In genomic region chr6:43494766-43495165, GRCh38 we compare ENCODE assay signal across 15 cellular contexts. TPM values are rescaled to one million over a fixed set of nuclear protein-coding genes. Genes with fewer than 3 reads are reported as not detected.
A peak's percentile ranks its signal among the peaks of the same experiment; 100 is the strongest.
DNase-seq lines count a peak whose midpoint lies in the region; ATAC-seq, FAIRE-seq and TF ChIP-seq lines count a peak whose summit lies in the region.
"Had no signal": no experiment of that assay in that cellular context is flagged by ENCODE, and none has a peak within 500 bp of the region (broad histone marks: within the 10 kb centered on the region; RNA-seq: fewer than 3 reads in every experiment).

No MANE protein-coding gene starts in this region.

- H3K27ac ChIP-seq in CD8-positive, alpha-beta memory T cell (ENCODE audit: low read depth, low read length) = peak overlapping the region; percentile 16
- H3K27ac ChIP-seq in GM23338 (ENCODE audit: low read depth) = no peak overlapping the region
- H3K27ac ChIP-seq in small intestine (ENCODE audit: low read depth in 1 of 2, low read length in 1 of 2) = no peak overlapping the region
- H3K27ac ChIP-seq: testis had no signal

- H3K4me1 ChIP-seq in CD8-positive, alpha-beta memory T cell (ENCODE audit: insufficient read depth, low read length) = peaks cover 22% of the 10 kb centered on the region
- peaks cover 16% of the 10 kb centered on the region for H3K4me1 ChIP-seq in GM23338 (ENCODE audit: insufficient read depth)
- peaks cover 13 to 27% of the 10 kb centered on the region in 2 donors for H3K4me1 ChIP-seq in small intestine (ENCODE audit: control insufficient read depth in 2 of 2, insufficient read depth in 1 of 2, low read depth in 1 of 2, low read length in 1 of 2)

- POLR2A ChIA-PET in CD8-positive, alpha-beta memory T cell (lab: Charles Lee) = interaction anchor here (0.8 to 1.9 kb wide), 2 partner anchors 15 to 17 kb away, joined by 6 to 14 read pairs; partner anchors contain the start of genes LRRC73 and TJAP1
- POLR2A ChIA-PET in naive thymus-derived CD8-positive, alpha-beta T cell (lab: Charles Lee) = interaction anchor here (1.7 kb wide), 1 partner anchor 17 kb away, joined by 6 read pairs; the partner anchor contains the start of gene TJAP1

- no peak for ATAC-seq in activated T-helper 17 cell treated with anti-CD3 and anti-CD28 coated beads, Interleukin-2, amount 50 U/mL, for 72 hours (replicated peaks)
- no peak for ATAC-seq in naive thymus-derived CD8-positive, alpha-beta T cell
- ATAC-seq in GM21528 (IDR thresholded peaks at IDR 0.05; ENCODE audit: low FRiP score, unreplicated experiment) (no peak), GM23338 (no peak)

- H2AFZ ChIP-seq in GM23338 = no peak overlapping the region
- H2AFZ ChIP-seq: PC-9 had no signal

- peaks cover 8% of the 10 kb centered on the region for H4K20me1 ChIP-seq in GM23338 (replicated peaks; ENCODE audit: insufficient read depth)

- FAIRE-seq in small intestine (lab: Jason Lieb, UNC) = no peak
- FAIRE-seq: HTR-8/SVneo had no signal

- no peaks in the 10 kb centered on the region for H3F3A ChIP-seq in GM23338 (replicated peaks; ENCODE audit: low read depth)

- no peaks in the 10 kb centered on the region for H3K9me2 ChIP-seq in GM23338 (ENCODE audit: insufficient read depth)

- peak overlapping the region in 1 of 7 donors; percentile 72 for H3K4me3 Mint-ChIP-seq in CD8-positive, alpha-beta memory T cell
- no peak overlapping the region for H3K4me3 Mint-ChIP-seq in activated T-helper 17 cell treated with anti-CD3 and anti-CD28 coated beads, Interleukin-2, amount 50 U/mL, for 72 hours
- H3K4me3 Mint-ChIP-seq in naive thymus-derived CD8-positive, alpha-beta T cell = peak overlapping the region in 2 of 10 donors; percentile 30
- H3K4me3 Mint-ChIP-seq in GM23338 = no peak overlapping the region

- DNase-seq in CD8-positive, alpha-beta memory T cell = no peak
- no peak for DNase-seq in naive thymus-derived CD8-positive, alpha-beta T cell
- DNase-seq in GM23338 (ENCODE audit: low spot score) (no peak), small intestine (no peak)
- DNase-seq: activated gamma-delta T cell; effector CD8-positive, alpha-beta T cell; glutamatergic neuron; NCI-H1436 treated with DMSO at 0.1 percent for 48 hours; stimulated activated CD8-positive, alpha-beta memory T cell treated with anti-CD3 and anti-CD28 coated beads, Interleukin-4, amount 100 ng/mL, for 48 hours; testis had no signal

- WGBS in small intestine, 3 donors = 91 to 94% (median 93%) methylated on average over 4 of the region's 4 CpGs

- no peaks in the 10 kb centered on the region for H3K9me3 Mint-ChIP-seq in CD8-positive, alpha-beta memory T cell
- H3K9me3 Mint-ChIP-seq in activated T-helper 17 cell treated with anti-CD3 and anti-CD28 coated beads, Interleukin-2, amount 50 U/mL, for 72 hours = no peaks in the 10 kb centered on the region
- no peaks in the 10 kb centered on the region for H3K9me3 Mint-ChIP-seq in naive thymus-derived CD8-positive, alpha-beta T cell
- no peaks in the 10 kb centered on the region for H3K9me3 Mint-ChIP-seq in GM23338
- H3K9me3 Mint-ChIP-seq: T-helper 2 cell treated with Interferon-gamma antibody and Interleukin-4, amounts not matched to agents 5 μg/mL and 100 μg/mL, for 36 hours had no signal

- H3K36me3 ChIP-seq in CD8-positive, alpha-beta memory T cell (ENCODE audit: insufficient read depth, low read length) = peaks cover 15% of the 10 kb centered on the region
- H3K36me3 ChIP-seq in GM23338 (ENCODE audit: insufficient read depth) = peaks cover 2% of the 10 kb centered on the region; the same call in 1 of the 2 replicates
- H3K36me3 ChIP-seq in small intestine (ENCODE audit: control insufficient read depth in 2 of 2, insufficient read depth in 2 of 2, low read length in 2 of 2) = peaks cover 0 to 4% of the 10 kb centered on the region in 2 donors

- no peak for TF ChIP-seq CTCF in GM23338 (conservative IDR thresholded peaks at IDR 0.05; ENCODE audit: low read depth in 2 of 2)

- no peaks in the 10 kb centered on the region for H3K27me3 ChIP-seq in CD8-positive, alpha-beta memory T cell (ENCODE audit: insufficient read depth, low read length, poor library complexity, severe bottlenecking)
- no peaks in the 10 kb centered on the region for H3K27me3 ChIP-seq in GM23338 (ENCODE audit: insufficient read depth)
- no peaks in the 10 kb centered on the region for H3K27me3 ChIP-seq in small intestine (ENCODE audit: control insufficient read depth in 2 of 2, insufficient read depth in 2 of 2, low read length in 2 of 2)
- H3K27me3 ChIP-seq: testis had no signal

- CTCF ChIA-PET in CD8-positive, alpha-beta memory T cell (lab: Charles Lee) = interaction anchor here (0.7 to 10.1 kb wide), 7 partner anchors 8 to 89 kb away, joined by 3 to 93 read pairs (median 9); partner anchors contain the start of genes DLK2 and TJAP1

- no peaks in the 10 kb centered on the region for H3K27me3 Mint-ChIP-seq in CD8-positive, alpha-beta memory T cell
- no peaks in the 10 kb centered on the region for H3K27me3 Mint-ChIP-seq in activated T-helper 17 cell treated with anti-CD3 and anti-CD28 coated beads, Interleukin-2, amount 50 U/mL, for 72 hours
- no peaks in the 10 kb centered on the region for H3K27me3 Mint-ChIP-seq in naive thymus-derived CD8-positive, alpha-beta T cell
- H3K27me3 Mint-ChIP-seq in GM23338 (ENCODE audit: insufficient read depth, low read depth, poor library complexity) = peaks cover 6% of the 10 kb centered on the region

- peak overlapping the region in 7 of 8 donors; percentile 58 to 92 (median 87) for H3K27ac Mint-ChIP-seq in CD8-positive, alpha-beta memory T cell
- peak overlapping the region; percentile 87 for H3K27ac Mint-ChIP-seq in activated T-helper 17 cell treated with anti-CD3 and anti-CD28 coated beads, Interleukin-2, amount 50 U/mL, for 72 hours
- H3K27ac Mint-ChIP-seq in naive thymus-derived CD8-positive, alpha-beta T cell = peak overlapping the region in 7 of 10 donors; percentile 80 to 91 (median 84)
- H3K27ac Mint-ChIP-seq in GM23338 = no peak overlapping the region

- no peak overlapping the region for H3K4me3 ChIP-seq in CD8-positive, alpha-beta memory T cell (ENCODE audit: low read length)
- H3K4me3 ChIP-seq in GM23338 (no peak overlapping the region), small intestine (ENCODE audit: low read depth in 1 of 2, low read length in 2 of 2) (no peak overlapping the region)
- H3K4me3 ChIP-seq: PC-9, testis had no signal

- no peaks in the 10 kb centered on the region for H3K9me3 ChIP-seq in CD8-positive, alpha-beta memory T cell (ENCODE audit: low read length)
- no peaks in the 10 kb centered on the region for H3K9me3 ChIP-seq in small intestine (ENCODE audit: control insufficient read depth, low read depth)
- H3K9me3 ChIP-seq: testis had no signal

- H3K4me2 ChIP-seq in GM23338 = no peak overlapping the region

- peaks cover 0 to 40% (median 3%) of the 10 kb centered on the region in 3 donors for H3K36me3 Mint-ChIP-seq in CD8-positive, alpha-beta memory T cell
- peaks cover 22% of the 10 kb centered on the region for H3K36me3 Mint-ChIP-seq in activated T-helper 17 cell treated with anti-CD3 and anti-CD28 coated beads, Interleukin-2, amount 50 U/mL, for 72 hours (ENCODE audit: low read depth)
- H3K36me3 Mint-ChIP-seq in naive thymus-derived CD8-positive, alpha-beta T cell = peaks cover 0 to 22% (median 0%) of the 10 kb centered on the region in 3 donors
- peaks cover 19% of the 10 kb centered on the region for H3K36me3 Mint-ChIP-seq in GM23338 (ENCODE audit: low read depth)

- H3K79me2 ChIP-seq in GM23338 (replicated peaks; ENCODE audit: insufficient read depth) = peaks cover 31% of the 10 kb centered on the region

- peaks cover 26 to 48% (median 31%) of the 10 kb centered on the region in 3 donors for H3K4me1 Mint-ChIP-seq in CD8-positive, alpha-beta memory T cell
- peaks cover 16% of the 10 kb centered on the region for H3K4me1 Mint-ChIP-seq in activated T-helper 17 cell treated with anti-CD3 and anti-CD28 coated beads, Interleukin-2, amount 50 U/mL, for 72 hours
- H3K4me1 Mint-ChIP-seq in naive thymus-derived CD8-positive, alpha-beta T cell = peaks cover 21 to 42% (median 30%) of the 10 kb centered on the region in 4 donors
- peaks cover 34% of the 10 kb centered on the region for H3K4me1 Mint-ChIP-seq in GM23338

RNA-seq across cellular contexts. Expression of gene LRRC73, which starts 15.4 kb away (rescaled TPM):
- total RNA-seq in CD8-positive, alpha-beta memory T cell = under 1 TPM; 0.11 to 0.13 TPM
- not detected for polyA plus RNA-seq in CD8-positive, alpha-beta memory T cell
- total RNA-seq in activated T-helper 17 cell treated with anti-CD3 and anti-CD28 coated beads, Interleukin-2, amount 50 U/mL, for 72 hours = under 1 TPM; 0.26 to 0.35 TPM
- under 1 TPM; 0.41 to 0.49 TPM for total RNA-seq in naive thymus-derived CD8-positive, alpha-beta T cell
- polyA plus RNA-seq in naive thymus-derived CD8-positive, alpha-beta T cell = not detected
- total RNA-seq in GM23338 (2014; rRNA removed; shearing (Covaris generic)) = 0.08 and 0.59 TPM in 2 replicates
- polyA plus RNA-seq in GM23338 (2016; fragmentation: Nextera tagmentation; extraction: Ambion mirVana) = 0.26 TPM in 1 of 2 replicates, not detected in the other
- polyA plus RNA-seq in small intestine = under 1 TPM; 0.22 to 0.54 (median 0.51) TPM

RNA-seq across cellular contexts. Expression of gene TJAP1, which starts 17.4 kb away (rescaled TPM):
- 10 to 100 TPM; 48.8 to 49.1 TPM for total RNA-seq in CD8-positive, alpha-beta memory T cell
- 11.8 TPM for polyA plus RNA-seq in CD8-positive, alpha-beta memory T cell
- 10 to 100 TPM; 37.8 to 38.4 TPM for total RNA-seq in activated T-helper 17 cell treated with anti-CD3 and anti-CD28 coated beads, Interleukin-2, amount 50 U/mL, for 72 hours
- 10 to 100 TPM; 47.7 to 54.7 TPM for total RNA-seq in naive thymus-derived CD8-positive, alpha-beta T cell
- polyA plus RNA-seq in naive thymus-derived CD8-positive, alpha-beta T cell = 10 to 100 TPM in 1 of 3 donors, 1 to 10 TPM in 2; 5.1 to 12.1 (median 8.4) TPM
- 33.3 and 34.3 TPM in 2 replicates for total RNA-seq in GM23338 (2014; rRNA removed; shearing (Covaris generic))
- polyA plus RNA-seq in GM23338 (2016; fragmentation: Nextera tagmentation; extraction: Ambion mirVana) (16.9 and 17.6 TPM in 2 replicates), small intestine (10 to 100 TPM; 17.2 to 30.3 (median 29.3) TPM)

RNA-seq across cellular contexts. Expression of gene YIPF3, which starts 22.0 kb away (rescaled TPM):
- total RNA-seq in CD8-positive, alpha-beta memory T cell = 10 to 100 TPM; 48.9 to 49.1 TPM
- 86.5 TPM for polyA plus RNA-seq in CD8-positive, alpha-beta memory T cell
- 10 to 100 TPM; 51.5 to 66.7 TPM for total RNA-seq in activated T-helper 17 cell treated with anti-CD3 and anti-CD28 coated beads, Interleukin-2, amount 50 U/mL, for 72 hours
- 10 to 100 TPM; 77.0 to 77.5 TPM for total RNA-seq in naive thymus-derived CD8-positive, alpha-beta T cell
- 10 to 100 TPM; 58.4 to 70.4 (median 68.3) TPM for polyA plus RNA-seq in naive thymus-derived CD8-positive, alpha-beta T cell
- total RNA-seq in GM23338 (2014; rRNA removed; shearing (Covaris generic)) = 94.3 and 119 TPM in 2 replicates
- 60.6 and 64.4 TPM in 2 replicates for polyA plus RNA-seq in GM23338 (2016; fragmentation: Nextera tagmentation; extraction: Ambion mirVana)
- 10 to 100 TPM; 49.0 to 91.2 (median 52.4) TPM for polyA plus RNA-seq in small intestine

RNA-seq across cellular contexts. Expression of gene POLR1C, which starts 22.1 kb away (rescaled TPM):
- 100 to 1,000 TPM; 122 to 124 TPM for total RNA-seq in CD8-positive, alpha-beta memory T cell
- 19.6 TPM for polyA plus RNA-seq in CD8-positive, alpha-beta memory T cell
- total RNA-seq in activated T-helper 17 cell treated with anti-CD3 and anti-CD28 coated beads, Interleukin-2, amount 50 U/mL, for 72 hours = 10 to 100 TPM; 30.1 to 67.8 TPM
- 10 to 100 TPM; 47.9 to 51.9 TPM for total RNA-seq in naive thymus-derived CD8-positive, alpha-beta T cell
- polyA plus RNA-seq in naive thymus-derived CD8-positive, alpha-beta T cell = 10 to 100 TPM in 2 of 3 donors, 1 to 10 TPM in 1; 9.4 to 23.2 (median 14.6) TPM
- 18.1 and 26.6 TPM in 2 replicates for total RNA-seq in GM23338 (2014; rRNA removed; shearing (Covaris generic))
- polyA plus RNA-seq in GM23338 (2016; fragmentation: Nextera tagmentation; extraction: Ambion mirVana) (47.0 and 48.9 TPM in 2 replicates), small intestine (10 to 100 TPM in 2 of 3 donors, 1 to 10 TPM in 1; 10.0 to 38.7 (median 12.7) TPM)

RNA-seq across cellular contexts. Expression of gene DLK2, which starts 39.4 kb away (rescaled TPM):
- total RNA-seq in CD8-positive, alpha-beta memory T cell = 1 to 10 TPM; 1.9 TPM
- 1.4 TPM for polyA plus RNA-seq in CD8-positive, alpha-beta memory T cell
- total RNA-seq in activated T-helper 17 cell treated with anti-CD3 and anti-CD28 coated beads, Interleukin-2, amount 50 U/mL, for 72 hours = 1 to 10 TPM; 1.3 to 2.8 TPM
- total RNA-seq in naive thymus-derived CD8-positive, alpha-beta T cell = 1 to 10 TPM in 1 of 2 experiments, under 1 TPM in 1; 0.71 to 1.2 TPM
- 1 to 10 TPM in 1 of 3 donors, under 1 TPM in 1, not detected in 1; 0.22 to 1.2 TPM for polyA plus RNA-seq in naive thymus-derived CD8-positive, alpha-beta T cell
- total RNA-seq in GM23338 (2014; rRNA removed; shearing (Covaris generic)) = 0.16 and 0.21 TPM in 2 replicates
- polyA plus RNA-seq in GM23338 (2016; fragmentation: Nextera tagmentation; extraction: Ambion mirVana) = 0.47 and 0.57 TPM in 2 replicates
- under 1 TPM in 1 of 3 donors, not detected in 2; 0.72 TPM for polyA plus RNA-seq in small intestine
